In the genomic region with DNA sequence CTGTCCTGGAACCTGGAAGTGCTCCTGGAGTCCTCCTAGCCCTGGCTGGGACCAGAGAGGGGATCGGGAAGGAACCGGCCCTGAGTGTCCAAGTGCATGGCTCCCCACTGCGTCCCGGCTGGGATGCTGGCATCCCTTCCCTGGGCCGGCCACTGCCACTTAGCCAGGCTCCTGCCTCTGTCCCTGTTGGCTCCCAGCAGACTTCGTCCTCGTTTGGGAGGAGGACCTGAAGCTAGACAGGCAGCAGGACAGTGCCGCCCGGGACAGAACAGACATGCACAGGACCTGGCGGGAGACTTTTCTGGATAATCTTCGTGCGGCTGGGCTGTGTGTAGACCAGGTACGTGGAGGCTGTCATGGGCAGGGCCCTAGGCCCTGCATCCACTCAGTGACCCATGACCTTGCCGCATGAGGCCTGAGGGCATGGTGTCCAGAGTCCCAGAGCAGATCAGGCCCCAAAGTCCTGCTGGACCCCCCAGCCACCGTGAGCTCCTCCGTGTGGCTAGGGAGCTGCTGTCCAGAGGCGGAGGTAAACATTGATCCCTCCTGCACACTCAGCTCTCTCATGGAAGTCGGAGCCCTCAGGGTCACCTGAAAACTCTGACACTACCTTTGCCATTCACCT, we compare ENCODE assay signal across 21 cellular contexts. TPM values are rescaled to one million over a fixed set of nuclear protein-coding genes. Genes with fewer than 3 reads are reported as not detected.
DNase-seq lines count a peak whose midpoint lies in the region; ATAC-seq, FAIRE-seq and TF ChIP-seq lines count a peak whose summit lies in the region.
"Had no signal": no experiment of that assay in that cellular context is flagged by ENCODE, and none has a peak within 500 bp of the region (broad histone marks: within the 10 kb centered on the region; RNA-seq: fewer than 3 reads in every experiment).

No MANE protein-coding gene starts in this region.

- WGBS in right cardiac atrium, result 86% methylated on average over 18 of the region's 18 CpGs

- no peaks in the 10 kb centered on the region for H3K36me3 ChIP-seq in kidney (ENCODE audit: control insufficient read depth in 1 of 2, insufficient read depth in 2 of 2, low read length in 2 of 2)
- H3K36me3 ChIP-seq: BE2C had no signal

- no peaks in the 10 kb centered on the region for H3K9me3 ChIP-seq in right cardiac atrium (ENCODE audit: control insufficient read depth, low read length)
- no peaks in the 10 kb centered on the region for H3K9me3 ChIP-seq in kidney (ENCODE audit: control insufficient read depth in 1 of 2, low read length in 2 of 2)
- H3K9me3 ChIP-seq: BE2C had no signal

- H3K4me1 ChIP-seq in right cardiac atrium (ENCODE audit: control insufficient read depth, insufficient read depth, low read length), result no peaks in the 10 kb centered on the region
- no peaks in the 10 kb centered on the region for H3K4me1 ChIP-seq in kidney (ENCODE audit: control insufficient read depth in 1 of 2, insufficient read depth in 1 of 2, low read depth in 1 of 2, low read length in 2 of 2)
- H3K4me1 ChIP-seq: BE2C had no signal

- no peak for ATAC-seq in right cardiac atrium
- ATAC-seq in Right ventricle myocardium inferior, result no peak
- ATAC-seq in HG02981 (IDR thresholded peaks at IDR 0.05; ENCODE audit: unreplicated experiment), result no peak

- H3K27ac ChIP-seq in right cardiac atrium (ENCODE audit: low read length), result no peak overlapping the region
- no peak overlapping the region for H3K27ac ChIP-seq in kidney (ENCODE audit: low read depth in 2 of 2, low read length in 2 of 2)
- H3K27ac ChIP-seq: KMS-11, PC-9, RWPE1 had no signal

- H3K27me3 ChIP-seq in right cardiac atrium (ENCODE audit: control insufficient read depth, insufficient read depth), result no peaks in the 10 kb centered on the region
- H3K27me3 ChIP-seq: BE2C had no signal

- TF ChIP-seq CTCF in kidney (IDR thresholded peaks at IDR 0.05; ENCODE audit: borderline replicate concordance, extremely low read depth, insufficient read depth), result no peak

- no peak for FAIRE-seq in kidney (lab: Jason Lieb, UNC)
- FAIRE-seq: H54, HTR-8/SVneo had no signal

- H3K4me3 ChIP-seq in right cardiac atrium (ENCODE audit: low read length) (no peak overlapping the region), kidney (ENCODE audit: low read length in 2 of 2) (no peak overlapping the region)
- H3K4me3 ChIP-seq: PC-9 had no signal

- H3K9ac ChIP-seq in kidney (ENCODE audit: low read length in 2 of 2), result no peak overlapping the region
- H3K9ac ChIP-seq: KMS-11 had no signal

- peak; percentile 9 to 39 (median 22) for DNase-seq in right cardiac atrium
- DNase-seq in Right ventricle myocardium inferior (ENCODE audit: missing footprints), result no peak
- peak; percentile 71 for DNase-seq in kidney
- DNase-seq in posterior vena cava (ENCODE audit: low spot score), result peak; percentile 72
- no peak for DNase-seq in HPDE6-E6E7 (ENCODE audit: extremely low spot score)
- no peak for DNase-seq in NCI-H2227 treated with DMSO at 0.1 percent for 48 hours (lab: John Stamatoyannopoulos, UW)
- DNase-seq: BE2C, EL, GF-D8, HFFc6, IMR-90, NCI-H1092 treated with DMSO at 0.1 percent for 48 hours, NCI-H1436 treated with DMSO at 0.1 percent for 48 hours, NCI-H1930, NCI-H510A, PC-9 had no signal

- intact Hi-C loops in right cardiac atrium (cut with DNase I), result no loop called here
- intact Hi-C loops in Right ventricle myocardium inferior (cut with DNase I), result no loop called here
- intact Hi-C loops in kidney (cut with DNase I), result no loop called here
- intact Hi-C loops in posterior vena cava (cut with DNase I), result no loop called here

RNA-seq across cellular contexts. Expression of gene ANO7, which starts 7.1 kb away (rescaled TPM):
- total RNA-seq in right cardiac atrium, result 1 to 10 TPM in 3 of 4 donors, under 1 TPM in 1; 0.89 to 2.1 (median 1.2) TPM
- polyA plus RNA-seq in right cardiac atrium, result 1.1 TPM
- total RNA-seq in Right ventricle myocardium inferior, result 0.81 TPM
- 1.9 TPM for total RNA-seq in kidney
- 1.1 TPM for polyA plus RNA-seq in kidney (ENCODE audit: insufficient read depth, low read depth, low replicate concordance)
- under 1 TPM; 0.32 to 0.95 TPM for total RNA-seq in posterior vena cava

RNA-seq across cellular contexts. Expression of gene PPP1R7, which starts 45.4 kb away (rescaled TPM):
- 10 to 100 TPM; 57.7 to 77.1 (median 73.1) TPM for total RNA-seq in right cardiac atrium
- polyA plus RNA-seq in right cardiac atrium, result 112 TPM
- total RNA-seq in Right ventricle myocardium inferior, result 66.6 TPM
- 64.6 TPM for total RNA-seq in kidney
- 94.9 TPM for polyA plus RNA-seq in kidney (ENCODE audit: insufficient read depth, low read depth, low replicate concordance)
- total RNA-seq in posterior vena cava, result 10 to 100 TPM; 49.3 to 53.0 TPM

RNA-seq across cellular contexts. Expression of gene PASK, which starts 46.3 kb away (rescaled TPM):
- total RNA-seq in right cardiac atrium (1 to 10 TPM; 2.1 to 5.3 (median 3.4) TPM), Right ventricle myocardium inferior (1.4 TPM), kidney (26.0 TPM), posterior vena cava (1 to 10 TPM; 2.3 to 4.4 TPM)
- polyA plus RNA-seq in right cardiac atrium (1.1 TPM), kidney (ENCODE audit: insufficient read depth, low read depth, low replicate concordance) (3.1 TPM)

Comparison
In these comparisons a context has a peak if more than half of its experiments do, and no peak if none do; other contexts are left out.
1. DNase-seq: peak in right cardiac atrium (3 of 3), kidney (single experiment) and posterior vena cava (single experiment); none in Right ventricle myocardium inferior (single experiment), HPDE6-E6E7 (single experiment) and NCI-H2227 treated with DMSO at 0.1 percent for 48 hours (single experiment).